In the genomic region with DNA sequence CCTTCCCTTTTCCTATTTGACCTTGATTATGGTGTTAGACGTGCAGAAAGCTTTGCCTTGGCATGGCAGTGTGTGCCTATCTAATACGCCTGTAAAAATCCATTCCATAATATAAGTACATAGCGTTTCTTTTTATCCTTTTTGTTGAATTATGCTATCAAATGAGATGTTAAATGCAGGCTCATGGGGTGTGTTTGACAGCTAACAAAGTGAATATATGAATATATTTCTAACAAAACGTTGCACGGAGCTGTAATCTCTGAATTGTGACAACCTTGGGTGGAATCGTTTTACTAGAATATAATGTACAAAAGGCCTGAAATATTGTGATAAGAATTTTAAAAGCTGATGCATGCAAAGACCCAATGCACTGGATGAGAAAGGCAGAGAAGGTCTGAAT, we compare ENCODE assay signal across 24 cellular contexts.
DNase-seq lines count a peak whose midpoint lies in the region; ATAC-seq and TF ChIP-seq lines count a peak whose summit lies in the region.
"Had no signal": no experiment of that assay in that cellular context is flagged by ENCODE, and none has a peak within 500 bp of the region (broad histone marks: within the 10 kb centered on the region; RNA-seq: fewer than 3 reads in every experiment).

No MANE protein-coding gene starts in this region.

- POLR2A ChIA-PET in PC-3 (lab: Charles Lee; ENCODE audit: unreplicated experiment): interaction anchor here (0.6 kb wide), 1 partner anchor 406 kb away, joined by 4 read pairs; no protein-coding TSS in a partner anchor

- no peak for TF ChIP-seq CTCF in MM.1S (IDR thresholded peaks at IDR 0.05; ENCODE audit: low read length)
- TF ChIP-seq CTCF in PC-3 (conservative IDR thresholded peaks at IDR 0.05; ENCODE audit: low read depth, low read length): no peak
- no peak for TF ChIP-seq CTCF in gastroesophageal sphincter (IDR thresholded peaks at IDR 0.05)

- no peak overlapping the region for H2BK120ac ChIP-seq in mesendoderm (ENCODE audit: low read depth, low read length)

- H3K27me3 ChIP-seq in MM.1S (replicated peaks; ENCODE audit: insufficient read depth, low read length): no peaks in the 10 kb centered on the region
- no peaks in the 10 kb centered on the region for H3K27me3 ChIP-seq in PC-3 (ENCODE audit: low read length)
- H3K27me3 ChIP-seq in mesendoderm (ENCODE audit: insufficient read depth, low read length, poor library complexity): no peaks in the 10 kb centered on the region
- peaks cover 6% of the 10 kb centered on the region for H3K27me3 ChIP-seq in gastroesophageal sphincter
- H3K27me3 ChIP-seq: BLaER1 treated with 17β-estradiol and CSF1 and Interleukin-3, amounts not matched to agents 10 nM and 100 nM had no signal

- H3K9me3 ChIP-seq in MM.1S (replicated peaks; ENCODE audit: insufficient read depth, low read length) (no peaks in the 10 kb centered on the region), PC-3 (ENCODE audit: low read length) (no peaks in the 10 kb centered on the region), gastroesophageal sphincter (no peaks in the 10 kb centered on the region)
- H3K9me3 ChIP-seq: A549; BLaER1 treated with 17β-estradiol and CSF1 and Interleukin-3, amounts not matched to agents 10 nM and 100 nM; Caco-2 had no signal

- no peak for DNase-seq in MM.1S
- no peak for DNase-seq in PC-3
- no peak for DNase-seq in mesendoderm
- peak; percentile 34 for DNase-seq in putamen (ENCODE audit: low spot score)
- no peak for DNase-seq in A172 (ENCODE audit: low spot score)
- DNase-seq: 8988T; AML-193; Caco-2; CD4-positive, alpha-beta T cell; CD8-positive, alpha-beta T cell; DMS 273 treated with DMSO at 0.1 percent for 48 hours; DMS153; DMS53; DMS79; DND-41; EL; GDM1 had no signal

- no TSS peak for BruUV-seq in PC-3 (replicated peaks; lab: Mats Ljungman, UMichigan)

- H4K20me1 ChIP-seq in MM.1S (ENCODE audit: insufficient read depth, low read length) (no peaks in the 10 kb centered on the region), PC-3 (ENCODE audit: low read length) (no peaks in the 10 kb centered on the region)
- H4K20me1 ChIP-seq: BLaER1 treated with 17β-estradiol and CSF1 and Interleukin-3, amounts not matched to agents 10 nM and 100 nM had no signal

- H3K4ac ChIP-seq in mesendoderm (ENCODE audit: low read depth, low read length): no peak overlapping the region

- H2AK5ac ChIP-seq in mesendoderm (ENCODE audit: low read length): no peak overlapping the region

- no peak overlapping the region for H4K8ac ChIP-seq in mesendoderm (ENCODE audit: low read depth, low read length)

- no peaks in the 10 kb centered on the region for H3K9me2 ChIP-seq in MM.1S (replicated peaks; ENCODE audit: insufficient read depth, low read length)
- H3K9me2 ChIP-seq in PC-3 (replicated peaks; ENCODE audit: low read length): no peaks in the 10 kb centered on the region

- H3K27ac ChIP-seq in MM.1S (ENCODE audit: low read length) (peak overlapping the region; percentile 44; the same call in 1 of the 2 replicates), PC-3 (ENCODE audit: low read length) (peak overlapping the region; percentile 89), mesendoderm (ENCODE audit: low read depth, low read length) (no peak overlapping the region), gastroesophageal sphincter (no peak overlapping the region)
- H3K27ac ChIP-seq: A549; BLaER1 treated with 17β-estradiol and CSF1 and Interleukin-3, amounts not matched to agents 10 nM and 100 nM; C4-2B had no signal

- WGBS in mesendoderm (ENCODE audit: extremely low coverage, insufficient coverage, low lambda C conversion rate): no CpG with 5 or more reads among the region's 6 CpGs
- WGBS in gastroesophageal sphincter (ENCODE audit: low coverage in 1 of 2), 2 donors: 72 to 73% methylated on average over 6 of the region's 6 CpGs

- no peak overlapping the region for H3K4me3 ChIP-seq in MM.1S (ENCODE audit: low read length)
- H3K4me3 ChIP-seq in PC-3 (ENCODE audit: low read length): no peak overlapping the region
- H3K4me3 ChIP-seq in mesendoderm (ENCODE audit: low read length): no peak overlapping the region
- H3K4me3 ChIP-seq in gastroesophageal sphincter: no peak overlapping the region
- H3K4me3 ChIP-seq: A549; BLaER1 treated with 17β-estradiol and CSF1 and Interleukin-3, amounts not matched to agents 10 nM and 100 nM; GM12878 had no signal

- H3K4me1 ChIP-seq in MM.1S (ENCODE audit: low read length) (peaks cover 10% of the 10 kb centered on the region), PC-3 (ENCODE audit: insufficient read depth, low read length) (peaks cover 26% of the 10 kb centered on the region), mesendoderm (ENCODE audit: control insufficient read depth, low read depth, low read length) (peaks cover 3% of the 10 kb centered on the region), gastroesophageal sphincter (no peaks in the 10 kb centered on the region)
- H3K4me1 ChIP-seq: A549, Caco-2 had no signal

- H2AFZ ChIP-seq in MM.1S (ENCODE audit: low read length): no peak overlapping the region
- H2AFZ ChIP-seq in PC-3 (ENCODE audit: low read length): peak overlapping the region; percentile 58; the same call in 1 of the 2 replicates

- H3K4me2 ChIP-seq in MM.1S (ENCODE audit: low read depth, low read length) (no peak overlapping the region), PC-3 (ENCODE audit: low read length) (no peak overlapping the region), mesendoderm (ENCODE audit: low read length) (no peak overlapping the region)
- H3K4me2 ChIP-seq: A549 had no signal

- no peak overlapping the region for H2BK15ac ChIP-seq in mesendoderm (replicated peaks; ENCODE audit: low read depth)

- CTCF ChIA-PET in PC-3 (lab: Charles Lee): no interaction called here

- H3K56ac ChIP-seq in mesendoderm (ENCODE audit: low read length): peak overlapping the region; percentile 31

- H3K79me1 ChIP-seq in mesendoderm (ENCODE audit: low read length): no peaks in the 10 kb centered on the region

- H3K9ac ChIP-seq in MM.1S (ENCODE audit: low read length) (no peak overlapping the region), PC-3 (ENCODE audit: low read length) (no peak overlapping the region; the same call in 1 of the 2 replicates), mesendoderm (ENCODE audit: low read length) (no peak overlapping the region)
- H3K9ac ChIP-seq: BLaER1 treated with 17β-estradiol and CSF1 and Interleukin-3, amounts not matched to agents 10 nM and 100 nM had no signal

- H3K36me3 ChIP-seq in MM.1S (replicated peaks; ENCODE audit: insufficient read depth, low read length): no peaks in the 10 kb centered on the region
- H3K36me3 ChIP-seq in PC-3 (ENCODE audit: low read depth, low read length): no peaks in the 10 kb centered on the region
- no peaks in the 10 kb centered on the region for H3K36me3 ChIP-seq in mesendoderm (ENCODE audit: control insufficient read depth, insufficient read depth, low read length)
- no peaks in the 10 kb centered on the region for H3K36me3 ChIP-seq in gastroesophageal sphincter
- H3K36me3 ChIP-seq: BLaER1 treated with 17β-estradiol and CSF1 and Interleukin-3, amounts not matched to agents 10 nM and 100 nM had no signal

- H3K18ac ChIP-seq in mesendoderm (ENCODE audit: low read length): no peak overlapping the region

- H3K79me2 ChIP-seq in MM.1S (ENCODE audit: low read length) (no peaks in the 10 kb centered on the region), PC-3 (ENCODE audit: low read length) (no peaks in the 10 kb centered on the region), mesendoderm (ENCODE audit: control insufficient read depth, insufficient read depth, low read length) (no peaks in the 10 kb centered on the region)

- no peak for TF ChIP-seq POLR2A in gastroesophageal sphincter (IDR thresholded peaks at IDR 0.05)

- H4K5ac ChIP-seq in mesendoderm (ENCODE audit: low read length): no peak overlapping the region

- H3F3A ChIP-seq in MM.1S (ENCODE audit: insufficient read depth, low read length) (no peaks in the 10 kb centered on the region), PC-3 (ENCODE audit: low read length, unreplicated experiment) (no peaks in the 10 kb centered on the region)

- no peak for ATAC-seq in PC-3
- no peak for ATAC-seq in GM21529 (IDR thresholded peaks at IDR 0.05; ENCODE audit: unreplicated experiment)
- ATAC-seq in gastroesophageal sphincter: no peak
- no peak for ATAC-seq in HG02973 (IDR thresholded peaks at IDR 0.05; ENCODE audit: unreplicated experiment)
- ATAC-seq: A549; CD8-positive, alpha-beta T cell; GM12878 had no signal

- no peak overlapping the region for H3K23ac ChIP-seq in mesendoderm (ENCODE audit: low read length)

- intact Hi-C loops in PC-3 (cut with micrococcal nuclease): no loop called here

- no peak overlapping the region for H2BK5ac ChIP-seq in mesendoderm (ENCODE audit: low read length)

- TF ChIP-seq EP300 in gastroesophageal sphincter (IDR thresholded peaks at IDR 0.05): no peak

Comparison
In these comparisons a context has a peak if more than half of its experiments do, and no peak if none do; other contexts are left out.
1. H3K27ac ChIP-seq: peak in MM.1S (single experiment) and PC-3 (single experiment); none in mesendoderm (single experiment) and gastroesophageal sphincter (0 of 4).